Comparison of ENCODE assay signal across 1 cellular context in the genomic region with DNA sequence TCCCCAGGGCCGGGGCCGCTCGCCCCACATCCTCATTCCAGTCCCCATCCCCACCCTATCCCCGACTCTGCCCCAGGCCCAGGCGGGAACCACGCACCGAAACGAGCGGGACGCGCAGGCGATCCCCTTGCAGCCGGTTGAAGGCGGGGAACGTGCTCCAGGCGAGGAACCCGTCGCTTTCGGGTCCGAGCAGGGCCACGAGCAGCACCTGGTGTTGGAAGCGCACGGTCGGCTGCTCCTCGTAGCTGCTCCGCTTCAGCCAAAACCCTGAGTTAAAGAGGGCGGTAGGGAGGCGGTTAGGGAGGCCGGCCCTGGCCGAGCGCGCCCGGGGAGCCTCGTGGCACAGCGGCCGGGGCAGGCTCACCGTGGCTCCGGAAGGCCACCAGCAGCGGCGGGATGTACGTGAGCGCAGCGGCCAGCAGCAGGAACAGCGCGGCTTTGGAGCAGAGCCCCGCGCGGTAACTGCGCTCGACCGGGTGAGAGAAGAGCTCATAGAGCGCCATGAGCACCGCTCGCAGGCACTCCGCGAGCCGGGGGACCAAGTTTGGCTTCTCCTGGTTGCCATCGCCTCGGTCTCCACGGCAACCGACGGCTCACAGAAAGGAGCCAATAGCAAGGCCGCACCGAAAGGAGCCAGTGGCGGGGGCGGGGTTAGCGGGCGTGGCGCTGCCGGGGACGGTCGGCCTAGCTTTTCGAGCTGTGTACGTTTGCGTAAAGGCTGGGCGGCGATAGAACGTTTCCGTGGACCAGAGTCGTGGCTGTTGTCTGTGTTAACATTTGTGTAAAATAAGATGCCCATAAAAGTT.
TF ChIP-seq lines count a peak whose summit lies in the region.

A gene with protein sequence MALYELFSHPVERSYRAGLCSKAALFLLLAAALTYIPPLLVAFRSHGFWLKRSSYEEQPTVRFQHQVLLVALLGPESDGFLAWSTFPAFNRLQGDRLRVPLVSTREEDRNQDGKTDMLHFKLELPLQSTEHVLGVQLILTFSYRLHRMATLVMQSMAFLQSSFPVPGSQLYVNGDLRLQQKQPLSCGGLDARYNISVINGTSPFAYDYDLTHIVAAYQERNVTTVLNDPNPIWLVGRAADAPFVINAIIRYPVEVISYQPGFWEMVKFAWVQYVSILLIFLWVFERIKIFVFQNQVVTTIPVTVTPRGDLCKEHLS (minus strand): TSS at position 546 of the 806 bp plus-strand sequence. CDS start 43 bp downstream, at position 503.

TF ChIP-seq in WTC11, 78 proteins besides CTCF, POLR2A, EP300 and RAD21 (continued from another document and continues in another):
- TF ChIP-seq, protein P1, sequence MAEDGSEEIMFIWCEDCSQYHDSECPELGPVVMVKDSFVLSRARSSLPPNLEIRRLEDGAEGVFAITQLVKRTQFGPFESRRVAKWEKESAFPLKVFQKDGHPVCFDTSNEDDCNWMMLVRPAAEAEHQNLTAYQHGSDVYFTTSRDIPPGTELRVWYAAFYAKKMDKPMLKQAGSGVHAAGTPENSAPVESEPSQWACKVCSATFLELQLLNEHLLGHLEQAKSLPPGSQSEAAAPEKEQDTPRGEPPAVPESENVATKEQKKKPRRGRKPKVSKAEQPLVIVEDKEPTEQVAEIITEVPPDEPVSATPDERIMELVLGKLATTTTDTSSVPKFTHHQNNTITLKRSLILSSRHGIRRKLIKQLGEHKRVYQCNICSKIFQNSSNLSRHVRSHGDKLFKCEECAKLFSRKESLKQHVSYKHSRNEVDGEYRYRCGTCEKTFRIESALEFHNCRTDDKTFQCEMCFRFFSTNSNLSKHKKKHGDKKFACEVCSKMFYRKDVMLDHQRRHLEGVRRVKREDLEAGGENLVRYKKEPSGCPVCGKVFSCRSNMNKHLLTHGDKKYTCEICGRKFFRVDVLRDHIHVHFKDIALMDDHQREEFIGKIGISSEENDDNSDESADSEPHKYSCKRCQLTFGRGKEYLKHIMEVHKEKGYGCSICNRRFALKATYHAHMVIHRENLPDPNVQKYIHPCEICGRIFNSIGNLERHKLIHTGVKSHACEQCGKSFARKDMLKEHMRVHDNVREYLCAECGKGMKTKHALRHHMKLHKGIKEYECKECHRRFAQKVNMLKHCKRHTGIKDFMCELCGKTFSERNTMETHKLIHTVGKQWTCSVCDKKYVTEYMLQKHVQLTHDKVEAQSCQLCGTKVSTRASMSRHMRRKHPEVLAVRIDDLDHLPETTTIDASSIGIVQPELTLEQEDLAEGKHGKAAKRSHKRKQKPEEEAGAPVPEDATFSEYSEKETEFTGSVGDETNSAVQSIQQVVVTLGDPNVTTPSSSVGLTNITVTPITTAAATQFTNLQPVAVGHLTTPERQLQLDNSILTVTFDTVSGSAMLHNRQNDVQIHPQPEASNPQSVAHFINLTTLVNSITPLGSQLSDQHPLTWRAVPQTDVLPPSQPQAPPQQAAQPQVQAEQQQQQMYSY (CRISPR knock-in tag; IDR thresholded peaks at IDR 0.05): no peak
- TF ChIP-seq ZNF219 (CRISPR knock-in tag; IDR thresholded peaks at IDR 0.05; ENCODE audit: borderline replicate concordance) (no peak; the same call in 1 of the 2 replicates), USF1 (CRISPR knock-in tag; IDR thresholded peaks at IDR 0.05) (peak; percentile 36; the same call in 1 of the 2 replicates), ATF6 (CRISPR knock-in tag; IDR thresholded peaks at IDR 0.05) (no peak), FOXP1 (CRISPR knock-in tag; IDR thresholded peaks at IDR 0.05; ENCODE audit: borderline replicate concordance) (peak; percentile 67), ARID4B (CRISPR knock-in tag; IDR thresholded peaks at IDR 0.05; ENCODE audit: borderline replicate concordance) (peak; percentile 93; the same call in 1 of the 2 replicates), CREB1 (CRISPR knock-in tag; IDR thresholded peaks at IDR 0.05) (no peak), ESRRA (CRISPR knock-in tag; IDR thresholded peaks at IDR 0.05; ENCODE audit: borderline replicate concordance) (no peak), EMX1 (CRISPR knock-in tag; IDR thresholded peaks at IDR 0.05) (no peak), NR2C2 (CRISPR knock-in tag; IDR thresholded peaks at IDR 0.05) (no peak), ETV6 (CRISPR knock-in tag; IDR thresholded peaks at IDR 0.05) (no peak; the same call in 1 of the 2 replicates), FOXP4 (CRISPR knock-in tag; IDR thresholded peaks at IDR 0.05) (peak; percentile 84), GABPB1 (CRISPR knock-in tag; IDR thresholded peaks at IDR 0.05) (peak; percentile 30; the same call in 1 of the 2 replicates), NFATC4 (CRISPR knock-in tag; IDR thresholded peaks at IDR 0.05) (no peak), ZNF317 (CRISPR knock-in tag; IDR thresholded peaks at IDR 0.05; ENCODE audit: borderline replicate concordance, low read depth) (peak; percentile 89), HMGXB4 (CRISPR knock-in tag; IDR thresholded peaks at IDR 0.05) (0 out of 2 replicates have a peak, but pooled peaks have one; percentile 32), NR3C1 (CRISPR knock-in tag; conservative IDR thresholded peaks at IDR 0.05; ENCODE audit: low read depth) (no peak), RELA (CRISPR knock-in tag; IDR thresholded peaks at IDR 0.05; ENCODE audit: borderline replicate concordance) (0 out of 2 replicates have a peak, but pooled peaks have one; percentile 40), SMAD3 (CRISPR knock-in tag; IDR thresholded peaks at IDR 0.05; ENCODE audit: borderline replicate concordance) (no peak)
- TF ChIP-seq, protein P2, sequence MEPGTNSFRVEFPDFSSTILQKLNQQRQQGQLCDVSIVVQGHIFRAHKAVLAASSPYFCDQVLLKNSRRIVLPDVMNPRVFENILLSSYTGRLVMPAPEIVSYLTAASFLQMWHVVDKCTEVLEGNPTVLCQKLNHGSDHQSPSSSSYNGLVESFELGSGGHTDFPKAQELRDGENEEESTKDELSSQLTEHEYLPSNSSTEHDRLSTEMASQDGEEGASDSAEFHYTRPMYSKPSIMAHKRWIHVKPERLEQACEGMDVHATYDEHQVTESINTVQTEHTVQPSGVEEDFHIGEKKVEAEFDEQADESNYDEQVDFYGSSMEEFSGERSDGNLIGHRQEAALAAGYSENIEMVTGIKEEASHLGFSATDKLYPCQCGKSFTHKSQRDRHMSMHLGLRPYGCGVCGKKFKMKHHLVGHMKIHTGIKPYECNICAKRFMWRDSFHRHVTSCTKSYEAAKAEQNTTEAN (CRISPR knock-in tag; IDR thresholded peaks at IDR 0.05): no peak
- TF ChIP-seq, protein P3, sequence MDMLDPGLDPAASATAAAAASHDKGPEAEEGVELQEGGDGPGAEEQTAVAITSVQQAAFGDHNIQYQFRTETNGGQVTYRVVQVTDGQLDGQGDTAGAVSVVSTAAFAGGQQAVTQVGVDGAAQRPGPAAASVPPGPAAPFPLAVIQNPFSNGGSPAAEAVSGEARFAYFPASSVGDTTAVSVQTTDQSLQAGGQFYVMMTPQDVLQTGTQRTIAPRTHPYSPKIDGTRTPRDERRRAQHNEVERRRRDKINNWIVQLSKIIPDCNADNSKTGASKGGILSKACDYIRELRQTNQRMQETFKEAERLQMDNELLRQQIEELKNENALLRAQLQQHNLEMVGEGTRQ (CRISPR knock-in tag; IDR thresholded peaks at IDR 0.05): no peak
- TF ChIP-seq, protein P4, sequence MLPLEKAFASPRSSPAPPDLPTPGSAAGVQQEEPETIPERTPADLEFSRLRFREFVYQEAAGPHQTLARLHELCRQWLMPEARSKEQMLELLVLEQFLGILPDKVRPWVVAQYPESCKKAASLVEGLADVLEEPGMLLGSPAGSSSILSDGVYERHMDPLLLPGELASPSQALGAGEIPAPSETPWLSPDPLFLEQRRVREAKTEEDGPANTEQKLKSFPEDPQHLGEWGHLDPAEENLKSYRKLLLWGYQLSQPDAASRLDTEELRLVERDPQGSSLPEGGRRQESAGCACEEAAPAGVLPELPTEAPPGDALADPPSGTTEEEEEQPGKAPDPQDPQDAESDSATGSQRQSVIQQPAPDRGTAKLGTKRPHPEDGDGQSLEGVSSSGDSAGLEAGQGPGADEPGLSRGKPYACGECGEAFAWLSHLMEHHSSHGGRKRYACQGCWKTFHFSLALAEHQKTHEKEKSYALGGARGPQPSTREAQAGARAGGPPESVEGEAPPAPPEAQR (CRISPR knock-in tag; IDR thresholded peaks at IDR 0.05): no peak
- TF ChIP-seq, protein P5, sequence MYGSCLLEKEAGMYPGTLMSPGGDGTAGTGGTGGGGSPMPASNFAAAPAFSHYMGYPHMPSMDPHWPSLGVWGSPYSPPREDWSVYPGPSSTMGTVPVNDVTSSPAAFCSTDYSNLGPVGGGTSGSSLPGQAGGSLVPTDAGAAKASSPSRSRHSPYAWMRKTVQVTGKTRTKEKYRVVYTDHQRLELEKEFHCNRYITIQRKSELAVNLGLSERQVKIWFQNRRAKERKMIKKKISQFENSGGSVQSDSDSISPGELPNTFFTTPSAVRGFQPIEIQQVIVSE (CRISPR knock-in tag; IDR thresholded peaks at IDR 0.05; ENCODE audit: borderline replicate concordance): no peak
- TF ChIP-seq, protein P6, sequence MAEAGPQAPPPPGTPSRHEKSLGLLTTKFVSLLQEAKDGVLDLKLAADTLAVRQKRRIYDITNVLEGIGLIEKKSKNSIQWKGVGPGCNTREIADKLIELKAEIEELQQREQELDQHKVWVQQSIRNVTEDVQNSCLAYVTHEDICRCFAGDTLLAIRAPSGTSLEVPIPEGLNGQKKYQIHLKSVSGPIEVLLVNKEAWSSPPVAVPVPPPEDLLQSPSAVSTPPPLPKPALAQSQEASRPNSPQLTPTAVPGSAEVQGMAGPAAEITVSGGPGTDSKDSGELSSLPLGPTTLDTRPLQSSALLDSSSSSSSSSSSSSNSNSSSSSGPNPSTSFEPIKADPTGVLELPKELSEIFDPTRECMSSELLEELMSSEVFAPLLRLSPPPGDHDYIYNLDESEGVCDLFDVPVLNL (CRISPR knock-in tag; IDR thresholded peaks at IDR 0.05; ENCODE audit: borderline replicate concordance, low read depth): no peak
